In genomic region chr1:146032613-146033219, GRCh38 we compare ENCODE assay signal across 8 cellular contexts. TPM values are rescaled to one million over a fixed set of nuclear protein-coding genes. Genes with fewer than 3 reads are reported as not detected.
DNase-seq lines count a peak whose midpoint lies in the region; ATAC-seq and TF ChIP-seq lines count a peak whose summit lies in the region.

No MANE protein-coding gene starts in this region.

- in situ Hi-C loops in GM13977 (cut with MboI; ENCODE audit: low pct_unique_long_range_greater_than_20kb, low sequenced_read_pairs, unreplicated experiment), result no loop called here

- peaks cover 0 to 6% of the 10 kb centered on the region in 2 donors for H3K36me3 Mint-ChIP-seq in naive B cell

- peak overlapping the region in 1 of 6 donors; percentile 66 for H3K27ac Mint-ChIP-seq in naive B cell

- peaks cover 20 to 34% (median 33%) of the 10 kb centered on the region in 3 donors for H3K4me1 Mint-ChIP-seq in naive B cell

- DNase-seq in BJ (ENCODE audit: low read depth) (no peak), GM13977 (ENCODE audit: low spot score) (peak; percentile 46), NCI-H460 (ENCODE audit: extremely low read depth, low read depth) (peak; percentile 66), cardiac fibroblast (ENCODE audit: low read depth in 2 of 2) (peak; percentile 72), naive B cell (peak; percentile 12)
- DNase-seq in activated naive CD4-positive, alpha-beta T cell treated with anti-CD3 and anti-CD28 coated beads, Interleukin-2, amount 50 U/mL, for 16 hours, result no peak

- peaks cover 0 to 13% (median 3%) of the 10 kb centered on the region in 7 donors for H3K9me3 Mint-ChIP-seq in naive B cell

- H3K36me3 ChIP-seq in BJ (ENCODE audit: control insufficient read depth, insufficient read depth, low read length), result no peaks in the 10 kb centered on the region

- POLR2A ChIA-PET in BJ (lab: Charles Lee), result interaction anchor here (0.5 kb wide), 1 partner anchor 85 kb away, joined by 3 read pairs; no protein-coding TSS in a partner anchor

- ATAC-seq in naive B cell (ENCODE audit: low read depth in 2 of 2), result no peak
- ATAC-seq in GM21619 (IDR thresholded peaks at IDR 0.05; ENCODE audit: unreplicated experiment), result no peak
- no peak for ATAC-seq in GM19463 (IDR thresholded peaks at IDR 0.05; ENCODE audit: unreplicated experiment)

- CTCF ChIA-PET in BJ (lab: Yijun Ruan, JAX), result interaction anchor here (0.6 to 3.1 kb wide), 11 partner anchors 10 to 141 kb away, joined by 3 to 26 read pairs (median 3); partner anchors contain the start of genes HJV and RBM8A

- peak overlapping the region in 2 of 8 donors; percentile 29 to 75 for H3K4me3 Mint-ChIP-seq in naive B cell

- peaks cover 0 to 11% (median 8%) of the 10 kb centered on the region in 3 donors for H3K27me3 Mint-ChIP-seq in naive B cell

- TF ChIP-seq CTCF in BJ (IDR thresholded peaks at IDR 0.05; ENCODE audit: insufficient read depth, low read depth, low read length) (peak; percentile 63), GM13977 (IDR thresholded peaks at IDR 0.05; ENCODE audit: extremely low read depth, insufficient read depth, missing control alignments) (peak; percentile 49), cardiac fibroblast (IDR thresholded peaks at IDR 0.05; ENCODE audit: low read depth, low read length) (peak; percentile 50)

- no peaks in the 10 kb centered on the region for H3K27me3 ChIP-seq in BJ (ENCODE audit: control insufficient read depth, insufficient read depth, low read length)

- H3K4me3 ChIP-seq in BJ (ENCODE audit: low read depth, low read length) (no peak overlapping the region), cardiac fibroblast (replicated peaks in 1 of 2; ENCODE audit: low read depth in 2 of 2, low read length in 2 of 2) (no peak overlapping the region)

RNA-seq across cellular contexts. Expression of gene HJV, which starts 11.2 kb away (rescaled TPM):
- polyA plus RNA-seq in BJ (2011; rRNA removed) (not detected in 2 replicates), naive B cell (ENCODE audit: low read depth in 6 of 6) (not detected)
- polyA minus RNA-seq in BJ (2011; rRNA and poly(A)+ RNA removed), result not detected in 2 replicates
- not detected in 2 replicates for total RNA-seq in NCI-H460 (2014; rRNA removed; shearing (Covaris generic))
- polyA plus RNA-seq in NCI-H460 (2014; cell fraction: nucleus; rRNA removed), result not detected in 2 replicates

RNA-seq across cellular contexts. Expression of gene TXNIP, which starts 36.3 kb away (rescaled TPM):
- 212 and 258 TPM in 2 replicates for polyA plus RNA-seq in BJ (2011; rRNA removed)
- 165 and 309 TPM in 2 replicates for polyA minus RNA-seq in BJ (2011; rRNA and poly(A)+ RNA removed)
- total RNA-seq in NCI-H460 (2014; rRNA removed; shearing (Covaris generic)), result 611 and 616 TPM in 2 replicates
- polyA plus RNA-seq in NCI-H460 (2014; cell fraction: nucleus; rRNA removed), result 91.1 and 103 TPM in 2 replicates
- 1,000 to 10,000 TPM; 2,524 to 6,933 (median 5,735) TPM for polyA plus RNA-seq in naive B cell (ENCODE audit: low read depth in 6 of 6)

Comparison
In these comparisons a context has a peak if more than half of its experiments do, and no peak if none do; other contexts are left out.
1. DNase-seq: peak in GM13977 (single experiment), NCI-H460 (single experiment), cardiac fibroblast (2 of 2) and naive B cell (single experiment); none in BJ (single experiment) and activated naive CD4-positive, alpha-beta T cell treated with anti-CD3 and anti-CD28 coated beads, Interleukin-2, amount 50 U/mL, for 16 hours (single experiment).
2. Peak in every context shown above with its lines, with median percentiles within 50 percentile points of each other: CTCF ChIP-seq.